1 cellular context compared by ENCODE assay signal in genomic region chr12:122096591-122097149, GRCh38.
TF ChIP-seq lines count a peak whose summit lies in the region.

No MANE protein-coding gene starts in this region.

TF ChIP-seq in K562, 482 proteins besides CTCF, POLR2A, EP300 and RAD21 (continued from another document):
- TF ChIP-seq ZNF79 (CRISPR knock-in tag; IDR thresholded peaks at IDR 0.05; ENCODE audit: low read depth) (no peak), SUPT5H (IDR thresholded peaks at IDR 0.05) (no peak), ZNF551 (CRISPR knock-in tag; IDR thresholded peaks at IDR 0.05) (no peak), FOXA1 (IDR thresholded peaks at IDR 0.05; ENCODE audit: borderline replicate concordance) (no peak), NR2F6 (CRISPR knock-in tag; IDR thresholded peaks at IDR 0.05) (no peak), ELK1 (CRISPR knock-in tag; IDR thresholded peaks at IDR 0.05) (no peak), SMAD4 (CRISPR knock-in tag; conservative IDR thresholded peaks at IDR 0.05) (no peak), ZBED1 (IDR thresholded peaks at IDR 0.05) (no peak), PHF20 (IDR thresholded peaks at IDR 0.05; ENCODE audit: partially characterized antibody) (no peak), PURB (CRISPR knock-in tag; IDR thresholded peaks at IDR 0.05; ENCODE audit: low read depth) (no peak), PHB (CRISPR knock-in tag; IDR thresholded peaks at IDR 0.05) (no peak), SREBF1 (IDR thresholded peaks at IDR 0.05; ENCODE audit: borderline replicate concordance, low read depth, low read length) (no peak), AFF4 (CRISPR knock-in tag; IDR thresholded peaks at IDR 0.05) (no peak), SRF (CRISPR knock-in tag; IDR thresholded peaks at IDR 0.05) (no peak), TAF1 (IDR thresholded peaks at IDR 0.05; ENCODE audit: control insufficient read depth, extremely low read depth, insufficient read depth, low read length, severe bottlenecking) (no peak), ZNF41 (CRISPR knock-in tag; conservative IDR thresholded peaks at IDR 0.05) (no peak), RBFOX2 (IDR thresholded peaks at IDR 0.05; ENCODE audit: low read depth, low read length) (peak; percentile 40; the same call in 1 of the 2 replicates), ZNF785 (CRISPR knock-in tag; IDR thresholded peaks at IDR 0.05) (no peak), FOXJ3 (CRISPR knock-in tag; IDR thresholded peaks at IDR 0.05) (no peak), THRAP3 (IDR thresholded peaks at IDR 0.05; ENCODE audit: borderline replicate concordance) (no peak), MYBL2 (IDR thresholded peaks at IDR 0.05; ENCODE audit: low read depth) (no peak), MYBL2 (CRISPR knock-in tag; IDR thresholded peaks at IDR 0.05; ENCODE audit: borderline replicate concordance) (no peak), ZNF143 (CRISPR knock-in tag; IDR thresholded peaks at IDR 0.05) (no peak), YY1 (IDR thresholded peaks at IDR 0.05; ENCODE audit: borderline replicate concordance in 1 of 3, control insufficient read depth in 1 of 3, extremely low read depth in 1 of 3, insufficient read depth in 3 of 3, insufficient read length in 1 of 3, insufficient replicate concordance in 2 of 3, low read depth in 1 of 3, low read length in 2 of 3) (no peak), ZNF586 (CRISPR knock-in tag; conservative IDR thresholded peaks at IDR 0.05) (no peak), ZFX (CRISPR knock-in tag; IDR thresholded peaks at IDR 0.05) (peak; percentile 22; the same call in 1 of the 2 replicates), C11orf30 (IDR thresholded peaks at IDR 0.05; ENCODE audit: low read depth) (peak; percentile 58; the same call in 1 of the 2 replicates)
- TF ChIP-seq, protein P1, sequence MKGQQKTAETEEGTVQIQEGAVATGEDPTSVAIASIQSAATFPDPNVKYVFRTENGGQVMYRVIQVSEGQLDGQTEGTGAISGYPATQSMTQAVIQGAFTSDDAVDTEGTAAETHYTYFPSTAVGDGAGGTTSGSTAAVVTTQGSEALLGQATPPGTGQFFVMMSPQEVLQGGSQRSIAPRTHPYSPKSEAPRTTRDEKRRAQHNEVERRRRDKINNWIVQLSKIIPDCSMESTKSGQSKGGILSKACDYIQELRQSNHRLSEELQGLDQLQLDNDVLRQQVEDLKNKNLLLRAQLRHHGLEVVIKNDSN (CRISPR knock-in tag; IDR thresholded peaks at IDR 0.05): no peak
- TF ChIP-seq, protein P2, sequence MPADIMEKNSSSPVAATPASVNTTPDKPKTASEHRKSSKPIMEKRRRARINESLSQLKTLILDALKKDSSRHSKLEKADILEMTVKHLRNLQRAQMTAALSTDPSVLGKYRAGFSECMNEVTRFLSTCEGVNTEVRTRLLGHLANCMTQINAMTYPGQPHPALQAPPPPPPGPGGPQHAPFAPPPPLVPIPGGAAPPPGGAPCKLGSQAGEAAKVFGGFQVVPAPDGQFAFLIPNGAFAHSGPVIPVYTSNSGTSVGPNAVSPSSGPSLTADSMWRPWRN (IDR thresholded peaks at IDR 0.05; ENCODE audit: low read depth): no peak
- TF ChIP-seq, protein P3, sequence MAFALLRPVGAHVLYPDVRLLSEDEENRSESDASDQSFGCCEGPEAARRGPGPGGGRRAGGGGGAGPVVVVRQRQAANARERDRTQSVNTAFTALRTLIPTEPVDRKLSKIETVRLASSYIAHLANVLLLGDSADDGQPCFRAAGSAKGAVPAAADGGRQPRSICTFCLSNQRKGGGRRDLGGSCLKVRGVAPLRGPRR (CRISPR knock-in tag; IDR thresholded peaks at IDR 0.05): no peak
- TF ChIP-seq, protein P4, sequence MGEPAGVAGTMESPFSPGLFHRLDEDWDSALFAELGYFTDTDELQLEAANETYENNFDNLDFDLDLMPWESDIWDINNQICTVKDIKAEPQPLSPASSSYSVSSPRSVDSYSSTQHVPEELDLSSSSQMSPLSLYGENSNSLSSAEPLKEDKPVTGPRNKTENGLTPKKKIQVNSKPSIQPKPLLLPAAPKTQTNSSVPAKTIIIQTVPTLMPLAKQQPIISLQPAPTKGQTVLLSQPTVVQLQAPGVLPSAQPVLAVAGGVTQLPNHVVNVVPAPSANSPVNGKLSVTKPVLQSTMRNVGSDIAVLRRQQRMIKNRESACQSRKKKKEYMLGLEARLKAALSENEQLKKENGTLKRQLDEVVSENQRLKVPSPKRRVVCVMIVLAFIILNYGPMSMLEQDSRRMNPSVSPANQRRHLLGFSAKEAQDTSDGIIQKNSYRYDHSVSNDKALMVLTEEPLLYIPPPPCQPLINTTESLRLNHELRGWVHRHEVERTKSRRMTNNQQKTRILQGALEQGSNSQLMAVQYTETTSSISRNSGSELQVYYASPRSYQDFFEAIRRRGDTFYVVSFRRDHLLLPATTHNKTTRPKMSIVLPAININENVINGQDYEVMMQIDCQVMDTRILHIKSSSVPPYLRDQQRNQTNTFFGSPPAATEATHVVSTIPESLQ (CRISPR knock-in tag; IDR thresholded peaks at IDR 0.05): no peak
